In genomic region chr4:24792552-24792951, GRCh38 we compare ENCODE assay signal across 20 cellular contexts. TPM values are rescaled to one million over a fixed set of nuclear protein-coding genes. Genes with fewer than 3 reads are reported as not detected.
DNase-seq lines count a peak whose midpoint lies in the region; ATAC-seq and TF ChIP-seq lines count a peak whose summit lies in the region.
"Had no signal": no experiment of that assay in that cellular context is flagged by ENCODE, and none has a peak within 500 bp of the region (broad histone marks: within the 10 kb centered on the region; RNA-seq: fewer than 3 reads in every experiment).

No MANE protein-coding gene starts in this region.

- peaks cover 23% of the 10 kb centered on the region for H3K4me1 Mint-ChIP-seq in CD14-positive monocyte
- H3K4me1 Mint-ChIP-seq: CD4-positive, CD25-positive, alpha-beta regulatory T cell had no signal

- H3K27me3 ChIP-seq in Karpas-422 (ENCODE audit: low read length), result no peaks in the 10 kb centered on the region

- peak overlapping the region; percentile 11; the same call in 1 of the 2 replicates for H2AFZ ChIP-seq in Karpas-422 (ENCODE audit: low read length)

- H3K4me3 ChIP-seq in Karpas-422 (ENCODE audit: low read length), result no peak overlapping the region
- H3K4me3 ChIP-seq in mucosa of descending colon, result no peak overlapping the region
- H3K4me3 ChIP-seq: HAP-1, K562 had no signal

- no peaks in the 10 kb centered on the region for H3K79me2 ChIP-seq in Karpas-422 (ENCODE audit: low read length)

- H3K9ac ChIP-seq in Karpas-422 (ENCODE audit: low read length), result no peak overlapping the region

- no peaks in the 10 kb centered on the region for H4K20me1 ChIP-seq in Karpas-422 (ENCODE audit: insufficient read depth, low read depth, low read length)

- intact Hi-C loops in mucosa of descending colon (cut with DNase I, micrococcal nuclease) (no loop called here), CD14-positive monocyte (cut with micrococcal nuclease) (no loop called here)

- TF ChIP-seq CTCF in mucosa of descending colon (IDR thresholded peaks at IDR 0.05) (no peak), CD14-positive monocyte (IDR thresholded peaks at IDR 0.05) (no peak)

- H3K36me3 Mint-ChIP-seq in CD14-positive monocyte, result no peaks in the 10 kb centered on the region
- H3K36me3 Mint-ChIP-seq: CD4-positive, CD25-positive, alpha-beta regulatory T cell had no signal

- peaks cover 4 to 8% (median 7%) of the 10 kb centered on the region in 3 donors for H3K27me3 Mint-ChIP-seq in CD14-positive monocyte (ENCODE audit: low read depth in 3 of 3)

- H3K9me3 ChIP-seq in Karpas-422 (ENCODE audit: low read length) (no peaks in the 10 kb centered on the region), mucosa of descending colon (no peaks in the 10 kb centered on the region)
- H3K9me3 ChIP-seq: Caco-2, HAP-1 had no signal

- no peak overlapping the region for H3K27ac Mint-ChIP-seq in CD14-positive monocyte
- H3K27ac Mint-ChIP-seq: CD4-positive, CD25-positive, alpha-beta regulatory T cell had no signal

- no peak overlapping the region for H3K27ac ChIP-seq in Karpas-422 (ENCODE audit: low read length)
- H3K27ac ChIP-seq: HL-60 had no signal

- H3K36me3 ChIP-seq in Karpas-422 (ENCODE audit: insufficient read depth, low read length) (no peaks in the 10 kb centered on the region), mucosa of descending colon (ENCODE audit: low read depth) (no peaks in the 10 kb centered on the region)
- H3K36me3 ChIP-seq: HAP-1 had no signal

- ATAC-seq in mucosa of descending colon, result peak; percentile 16
- no peak for ATAC-seq in GM21619 (IDR thresholded peaks at IDR 0.05; ENCODE audit: unreplicated experiment)
- ATAC-seq: K562 had no signal

- no peaks in the 10 kb centered on the region for H3K9me2 ChIP-seq in Karpas-422 (replicated peaks; ENCODE audit: insufficient read depth, low read length)

- no peak for DNase-seq in Karpas-422
- peak; percentile 79 for DNase-seq in foreskin melanocyte
- no peak for DNase-seq in mucosa of descending colon
- DNase-seq in NK-92 (lab: John Stamatoyannopoulos, UW; ENCODE audit: unreplicated experiment), result no peak
- DNase-seq in SKM-1 treated with dmso at 0.1 percent for 144 hours (lab: John Stamatoyannopoulos, UW; ENCODE audit: unreplicated experiment), result no peak
- DNase-seq in CD14-positive monocyte (ENCODE audit: low spot score), result no peak
- DNase-seq: ACHN; Caco-2; CD4-positive, CD25-positive, alpha-beta regulatory T cell; CD8-positive, alpha-beta memory T cell; DMS153; DMS79 treated with DMSO at 0.1 percent for 48 hours; GF-D8; IMR-90 had no signal

- H3K4me3 Mint-ChIP-seq in CD14-positive monocyte, result no peak overlapping the region
- H3K4me3 Mint-ChIP-seq: CD4-positive, CD25-positive, alpha-beta regulatory T cell; CD8-positive, alpha-beta memory T cell had no signal

- peaks cover 3% of the 10 kb centered on the region; the same call in 1 of the 2 replicates for H3K4me1 ChIP-seq in Karpas-422 (ENCODE audit: low read length)
- H3K4me1 ChIP-seq in mucosa of descending colon (ENCODE audit: low read depth), result peaks cover 3% of the 10 kb centered on the region
- H3K4me1 ChIP-seq: HAP-1 had no signal

- H3K9me3 Mint-ChIP-seq in CD14-positive monocyte, result peaks cover 3 to 9% (median 7%) of the 10 kb centered on the region in 7 donors

- H3K4me2 ChIP-seq in Karpas-422 (ENCODE audit: low read depth, low read length, poor library complexity, severe bottlenecking), result no peak overlapping the region

RNA-seq across cellular contexts. Expression of gene SOD3, which starts 2.8 kb away (rescaled TPM):
- not detected in 2 replicates for total RNA-seq in Karpas-422 (2014; rRNA removed; shearing (Covaris generic); ENCODE audit: low replicate concordance)
- total RNA-seq in mucosa of descending colon, result 10 to 100 TPM; 18.0 to 33.0 (median 25.6) TPM
- polyA plus RNA-seq in CD14-positive monocyte, result not detected
- total RNA-seq: CD4-positive, CD25-positive, alpha-beta regulatory T cell; CD8-positive, alpha-beta memory T cell; H4; HT1080 had no signal
- polyA plus RNA-seq: CD4-positive, CD25-positive, alpha-beta regulatory T cell; CD8-positive, alpha-beta memory T cell had no signal

Comparison
In these comparisons a context has a peak if more than half of its experiments do, and no peak if none do; other contexts are left out.
1. RNA of gene SOD3, which starts 2.8 kb away (total RNA-seq): 18.0 to 33.0 TPM in mucosa of descending colon; not detected in Karpas-422; every median in the first group is over 10 times any median in the second.